In the genomic region with DNA sequence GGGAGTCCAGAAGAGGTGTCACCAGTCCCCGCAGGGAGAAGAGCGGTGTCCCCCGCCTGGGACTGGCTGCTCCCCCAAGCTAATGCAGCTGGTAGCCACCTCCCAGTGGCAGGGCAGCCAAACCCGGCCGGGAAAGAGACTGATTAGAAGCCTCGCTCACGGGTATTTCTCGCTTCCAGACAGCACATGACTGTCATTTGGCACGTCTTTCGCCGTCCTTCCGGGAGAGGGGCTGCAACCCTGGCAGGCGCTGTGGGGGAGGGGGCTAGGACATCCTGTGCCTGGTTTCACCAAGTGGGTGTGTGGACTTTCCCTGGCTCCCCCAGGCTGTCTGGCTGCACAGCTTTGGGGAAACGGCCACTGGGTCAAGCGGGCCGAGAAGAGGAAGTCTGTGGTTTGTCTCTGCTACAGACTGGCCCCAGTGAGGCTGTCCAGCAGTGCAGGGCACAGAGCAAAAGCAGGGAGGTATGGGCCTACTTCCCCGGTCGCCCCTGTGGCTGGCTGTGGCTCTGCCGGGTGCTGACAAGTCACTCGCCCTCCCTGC, we compare ENCODE assay signal across 9 cellular contexts. TPM values are rescaled to one million over a fixed set of nuclear protein-coding genes. Genes with fewer than 3 reads are reported as not detected.
DNase-seq lines count a peak whose midpoint lies in the region; ATAC-seq and TF ChIP-seq lines count a peak whose summit lies in the region.
"Had no signal": no experiment of that assay in that cellular context is flagged by ENCODE, and none has a peak within 500 bp of the region (broad histone marks: within the 10 kb centered on the region; RNA-seq: fewer than 3 reads in every experiment).

No MANE protein-coding gene starts in this region.

- no peak for TF ChIP-seq CTCF in DND-41 (IDR thresholded peaks at IDR 0.05; ENCODE audit: borderline replicate concordance, extremely low read depth, low read length, poor library complexity, severe bottlenecking)
- TF ChIP-seq CTCF in gastroesophageal sphincter (IDR thresholded peaks at IDR 0.05): peak in 1 of 4 experiments; percentile 9
- TF ChIP-seq CTCF in GM13977 (IDR thresholded peaks at IDR 0.05; ENCODE audit: extremely low read depth, insufficient read depth, missing control alignments): no peak

- H3K36me3 ChIP-seq in DND-41 (ENCODE audit: insufficient read depth, low read length) (peaks cover 55% of the 10 kb centered on the region), gastroesophageal sphincter (peaks cover 0 to 4% of the 10 kb centered on the region in 2 donors)

- no peak overlapping the region for H3K27ac ChIP-seq in DND-41 (ENCODE audit: low read length)
- H3K27ac ChIP-seq in gastroesophageal sphincter: peak overlapping the region; percentile 98 to 100 (median 100)

- no peaks in the 10 kb centered on the region for H3K27me3 ChIP-seq in DND-41 (ENCODE audit: insufficient read depth, low read length, poor library complexity)
- H3K27me3 ChIP-seq in gastroesophageal sphincter: no peaks in the 10 kb centered on the region

- in situ Hi-C loops in GM13977 (cut with MboI; ENCODE audit: low pct_unique_long_range_greater_than_20kb, low sequenced_read_pairs, unreplicated experiment): no loop called here

- TF ChIP-seq POLR2A in gastroesophageal sphincter (IDR thresholded peaks at IDR 0.05): no peak

- peaks cover 84% of the 10 kb centered on the region for H3K79me2 ChIP-seq in DND-41 (ENCODE audit: insufficient read depth, low read length)

- DNase-seq in DND-41 (no peak), SKM-1 (lab: John Stamatoyannopoulos, UW; ENCODE audit: unreplicated experiment) (peak; percentile 65), posterior cingulate gyrus (peak in 7 of 10 donors; percentile 37 to 92 (median 64)), GM13977 (ENCODE audit: low spot score) (no peak), NCI-H526 (lab: John Stamatoyannopoulos, UW) (no peak)
- no peak for DNase-seq in activated effector memory CD4-positive, alpha-beta T cell treated with Interleukin-2 at 50 U/mL for 16 hours
- DNase-seq: IMR-90 had no signal

- H3K4me3 ChIP-seq in DND-41 (ENCODE audit: low read depth in 1 of 2, low read length in 2 of 2): no peak overlapping the region
- H3K4me3 ChIP-seq in gastroesophageal sphincter: peak overlapping the region in 1 of 2 donors; percentile 84

- H2AFZ ChIP-seq in DND-41 (ENCODE audit: low read depth, low read length): no peak overlapping the region

- no peak for ATAC-seq in DND-41 (ENCODE audit: insufficient read depth, low read depth)
- peak; percentile 23 for ATAC-seq in gastroesophageal sphincter
- no peak for ATAC-seq in GM18867 (IDR thresholded peaks at IDR 0.05; ENCODE audit: unreplicated experiment)

- no peaks in the 10 kb centered on the region for H3K9me3 ChIP-seq in DND-41 (ENCODE audit: insufficient read depth, low read length, severe bottlenecking)
- H3K9me3 ChIP-seq in gastroesophageal sphincter: no peaks in the 10 kb centered on the region

- H4K20me1 ChIP-seq in DND-41 (ENCODE audit: insufficient read depth, low read length): peaks cover 86% of the 10 kb centered on the region

- intact Hi-C loops in posterior cingulate gyrus (cut with DNase I): no loop called here

- H3K9ac ChIP-seq in DND-41 (ENCODE audit: low read depth, low read length): no peak overlapping the region

- 15 to 20% methylated on average over 2 to 7 of the region's 20 CpGs for WGBS in gastroesophageal sphincter (ENCODE audit: low coverage in 1 of 2), 2 donors

- no peak for TF ChIP-seq EP300 in gastroesophageal sphincter (IDR thresholded peaks at IDR 0.05)

- H3K4me1 ChIP-seq in DND-41 (ENCODE audit: insufficient read depth, low read length) (peaks cover 70% of the 10 kb centered on the region), gastroesophageal sphincter (peaks cover 8 to 83% (median 72%) of the 10 kb centered on the region in 3 donors)

- H3K4me2 ChIP-seq in DND-41 (ENCODE audit: insufficient read depth, low read length): peak overlapping the region; percentile 98; the same call in 1 of the 2 replicates

RNA-seq across cellular contexts. Expression of a gene that starts 3.8 kb away (rescaled TPM):
- 100 to 1,000 TPM; 327 to 576 (median 541) TPM for total RNA-seq in gastroesophageal sphincter

RNA-seq across cellular contexts. Expression of a gene that starts 19.7 kb away (rescaled TPM):
- 10 to 100 TPM; 54.8 to 70.2 (median 66.3) TPM for total RNA-seq in gastroesophageal sphincter

Comparison
In these comparisons a context has a peak if more than half of its experiments do, and no peak if none do; other contexts are left out.
1. DNase-seq: peak in SKM-1 (single experiment) and posterior cingulate gyrus (7 of 10); none in DND-41 (single experiment), GM13977 (single experiment), NCI-H526 (0 of 2) and activated effector memory CD4-positive, alpha-beta T cell treated with Interleukin-2 at 50 U/mL for 16 hours (single experiment).